1 cellular context compared by ENCODE assay signal in genomic region chr18:57422313-57422872, GRCh38.
TF ChIP-seq lines count a peak whose summit lies in the region.

No MANE protein-coding gene starts in this region.

TF ChIP-seq in HepG2, 621 proteins besides CTCF, POLR2A, EP300 and RAD21 (continued from another document and continues in another):
- TF ChIP-seq FOXO4 (CRISPR knock-in tag; conservative IDR thresholded peaks at IDR 0.05) (no peak), ZNF776 (CRISPR knock-in tag; IDR thresholded peaks at IDR 0.05) (no peak), ZNF598 (CRISPR knock-in tag; IDR thresholded peaks at IDR 0.05; ENCODE audit: borderline replicate concordance) (no peak), MAFF (IDR thresholded peaks at IDR 0.05; ENCODE audit: low read depth, low read length) (no peak), THAP7 (CRISPR knock-in tag; IDR thresholded peaks at IDR 0.05) (no peak), SMARCC2 (IDR thresholded peaks at IDR 0.05) (no peak), PHF21A (CRISPR knock-in tag; IDR thresholded peaks at IDR 0.05) (peak; percentile 73), MXD3 (CRISPR knock-in tag; IDR thresholded peaks at IDR 0.05) (no peak), ZNF207 (IDR thresholded peaks at IDR 0.05; ENCODE audit: borderline replicate concordance) (no peak), HINFP (CRISPR knock-in tag; IDR thresholded peaks at IDR 0.05; ENCODE audit: low read depth) (peak; percentile 36; the same call in 1 of the 2 replicates), ZNF768 (CRISPR knock-in tag; IDR thresholded peaks at IDR 0.05) (no peak), ZNF367 (CRISPR knock-in tag; IDR thresholded peaks at IDR 0.05; ENCODE audit: borderline replicate concordance) (no peak), SETDB1 (CRISPR knock-in tag; IDR thresholded peaks at IDR 0.05; ENCODE audit: borderline replicate concordance) (no peak), ZFP36L2 (CRISPR knock-in tag; IDR thresholded peaks at IDR 0.05) (no peak), ZNF713 (CRISPR knock-in tag; IDR thresholded peaks at IDR 0.05) (no peak), ZNF546 (CRISPR knock-in tag; conservative IDR thresholded peaks at IDR 0.05) (no peak), SYNCRIP (IDR thresholded peaks at IDR 0.05; ENCODE audit: insufficient read depth, low read depth, low read length) (no peak), ESRRA (CRISPR knock-in tag; IDR thresholded peaks at IDR 0.05; ENCODE audit: low read depth) (no peak; the same call in 1 of the 2 replicates), ZIK1 (CRISPR knock-in tag; IDR thresholded peaks at IDR 0.05; ENCODE audit: borderline replicate concordance, low read depth) (no peak), FOXJ3 (CRISPR knock-in tag; IDR thresholded peaks at IDR 0.05; ENCODE audit: borderline replicate concordance) (peak; percentile 59; the same call in 1 of the 2 replicates), NR0B2 (CRISPR knock-in tag; IDR thresholded peaks at IDR 0.05) (no peak), AKNA (CRISPR knock-in tag; IDR thresholded peaks at IDR 0.05; ENCODE audit: borderline replicate concordance) (no peak), JUND (CRISPR knock-in tag; IDR thresholded peaks at IDR 0.05) (no peak), PAF1 (CRISPR knock-in tag; IDR thresholded peaks at IDR 0.05) (no peak), NFYC (CRISPR knock-in tag; IDR thresholded peaks at IDR 0.05) (no peak), ZBED4 (CRISPR knock-in tag; IDR thresholded peaks at IDR 0.05; ENCODE audit: borderline replicate concordance) (no peak), ZNF800 (CRISPR knock-in tag; IDR thresholded peaks at IDR 0.05) (no peak), TRAFD1 (CRISPR knock-in tag; IDR thresholded peaks at IDR 0.05; ENCODE audit: borderline replicate concordance) (no peak), ZNF780A (CRISPR knock-in tag; IDR thresholded peaks at IDR 0.05) (no peak), ZNF333 (CRISPR knock-in tag; IDR thresholded peaks at IDR 0.05; ENCODE audit: borderline replicate concordance) (no peak), CBFB (CRISPR knock-in tag; IDR thresholded peaks at IDR 0.05) (no peak), ZNF574 (CRISPR knock-in tag; IDR thresholded peaks at IDR 0.05) (no peak), ATF1 (CRISPR knock-in tag; IDR thresholded peaks at IDR 0.05) (no peak), ARHGAP35 (CRISPR knock-in tag; IDR thresholded peaks at IDR 0.05; ENCODE audit: borderline replicate concordance) (no peak), ZFAT (CRISPR knock-in tag; conservative IDR thresholded peaks at IDR 0.05) (no peak), RBFOX2 (IDR thresholded peaks at IDR 0.05; ENCODE audit: low read depth, low read length) (no peak), ARID3A (IDR thresholded peaks at IDR 0.05; ENCODE audit: low read depth, low read length) (no peak)
